Comparison of ENCODE assay signal across 14 cellular contexts in genomic region chr2:120566331-120567035, GRCh38.
DNase-seq lines count a peak whose midpoint lies in the region; ATAC-seq, FAIRE-seq and TF ChIP-seq lines count a peak whose summit lies in the region.
"Had no signal": no experiment of that assay in that cellular context is flagged by ENCODE, and none has a peak within 500 bp of the region (broad histone marks: within the 10 kb centered on the region; RNA-seq: fewer than 3 reads in every experiment).

No MANE protein-coding gene starts in this region.

- CTCF ChIA-PET in endothelial cell of umbilical vein (lab: Charles Lee), result interaction anchor here (0.8 to 1.4 kb wide), 5 partner anchors 9 to 109 kb away, joined by 3 to 8 read pairs (median 4); no protein-coding TSS in a partner anchor

- DNase-seq in RPMI8226 (peak; percentile 81), endothelial cell of umbilical vein (ENCODE audit: low read depth, low spot score) (peak; percentile 54), left lung (no peak), thyroid gland (peak; percentile 53 to 68), NCI-H748 treated with DMSO at 0.1 percent for 48 hours (lab: John Stamatoyannopoulos, UW) (no peak), HK-2 (ENCODE audit: unreplicated experiment) (no peak), amygdala (lab: John Stamatoyannopoulos, UW) (no peak), NCI-H69 (lab: John Stamatoyannopoulos, UW) (no peak)
- DNase-seq: activated CD8-positive, alpha-beta memory T cell treated with anti-CD3 and anti-CD28 coated beads, Interleukin-2, amount 50 U/mL, for 48 hours; Calu3; H9; NCI-H2081 had no signal

- no peaks in the 10 kb centered on the region for H3K9me1 ChIP-seq in endothelial cell of umbilical vein (replicated peaks; ENCODE audit: control insufficient read depth, extremely low read depth, insufficient read depth, low read length)

- TF ChIP-seq POLR2A in endothelial cell of umbilical vein (IDR thresholded peaks at IDR 0.05; ENCODE audit: low read depth, low read length), result no peak
- TF ChIP-seq POLR2A in thyroid gland (IDR thresholded peaks at IDR 0.05), result no peak

- H3K9ac ChIP-seq in endothelial cell of umbilical vein (replicated peaks; ENCODE audit: extremely low read depth, insufficient read depth, low read length), result no peak overlapping the region

- no TSS peak for BruUV-seq in endothelial cell of umbilical vein (replicated peaks; lab: Mats Ljungman, UMichigan)

- peak; percentile 8 for FAIRE-seq in endothelial cell of umbilical vein (lab: Jason Lieb, UNC)

- H3K36me3 ChIP-seq in endothelial cell of umbilical vein (ENCODE audit: control insufficient read depth in 2 of 2, extremely low read depth in 1 of 2, insufficient read depth in 2 of 2, low read length in 2 of 2), result no peaks in the 10 kb centered on the region
- H3K36me3 ChIP-seq in left lung, result no peaks in the 10 kb centered on the region
- no peaks in the 10 kb centered on the region for H3K36me3 ChIP-seq in thyroid gland

- TF ChIP-seq CTCF in endothelial cell of umbilical vein (IDR thresholded peaks at IDR 0.05; ENCODE audit: extremely low read depth in 1 of 2, insufficient read depth in 1 of 2, low read depth in 1 of 2, low read length in 2 of 2), result no peak
- no peak for TF ChIP-seq CTCF in left lung (IDR thresholded peaks at IDR 0.05)
- no peak for TF ChIP-seq CTCF in thyroid gland (IDR thresholded peaks at IDR 0.05)

- H3K79me2 ChIP-seq in endothelial cell of umbilical vein (ENCODE audit: control insufficient read depth, insufficient read depth, low read length), result no peaks in the 10 kb centered on the region

- H3K9me3 ChIP-seq in endothelial cell of umbilical vein (replicated peaks; ENCODE audit: control insufficient read depth, insufficient read depth, low read length) (no peaks in the 10 kb centered on the region), left lung (no peaks in the 10 kb centered on the region), thyroid gland (no peaks in the 10 kb centered on the region)

- POLR2A ChIA-PET in endothelial cell of umbilical vein (lab: Charles Lee), result no interaction called here

- H3K27me3 ChIP-seq in endothelial cell of umbilical vein (ENCODE audit: control insufficient read depth in 2 of 2, insufficient read depth in 2 of 2, low read length in 2 of 2), result peaks cover 0 to 24% of the 10 kb centered on the region in 2 experiments
- H3K27me3 ChIP-seq in left lung, result peaks cover 0 to 3% of the 10 kb centered on the region in 2 donors
- H3K27me3 ChIP-seq in thyroid gland, result no peaks in the 10 kb centered on the region

- intact Hi-C loops in endothelial cell of umbilical vein (cut with micrococcal nuclease) (no loop called here), left lung (cut with DNase I) (no loop called here), thyroid gland (cut with DNase I) (no loop called here)

- ATAC-seq in left lung, result peak; percentile 49
- ATAC-seq: Panc1 had no signal

- H3K4me2 ChIP-seq in endothelial cell of umbilical vein (ENCODE audit: insufficient read depth, low read length), result no peak overlapping the region

- H3K4me1 ChIP-seq in endothelial cell of umbilical vein (ENCODE audit: control insufficient read depth, extremely low read depth, insufficient read depth, low read length), result no peaks in the 10 kb centered on the region
- H3K4me1 ChIP-seq in left lung, result no peaks in the 10 kb centered on the region
- peaks cover 22 to 36% of the 10 kb centered on the region in 2 donors for H3K4me1 ChIP-seq in thyroid gland

- 60 to 66% methylated on average over 12 to 21 of the region's 21 CpGs for WGBS in thyroid gland, 2 donors

- dilution Hi-C loops in endothelial cell of umbilical vein (cut with MboI; ENCODE audit: extremely low pct_ligation_motif_present, low sequenced_read_pairs), result no loop called here

- H2AFZ ChIP-seq in endothelial cell of umbilical vein (ENCODE audit: low read depth, low read length), result no peak overlapping the region

- no peaks in the 10 kb centered on the region for H4K20me1 ChIP-seq in endothelial cell of umbilical vein (replicated peaks; ENCODE audit: control insufficient read depth, extremely low read depth, insufficient read depth, low read length)

- H3K27ac ChIP-seq in endothelial cell of umbilical vein (ENCODE audit: insufficient read depth, low read depth, low read length) (no peak overlapping the region), left lung (no peak overlapping the region), thyroid gland (no peak overlapping the region)

- H3K4me3 ChIP-seq in endothelial cell of umbilical vein (replicated peaks in 1 of 3; ENCODE audit: insufficient read depth in 1 of 3, low read depth in 1 of 3, low read length in 3 of 3) (no peak overlapping the region), left lung (no peak overlapping the region), thyroid gland (replicated peaks in 1 of 3) (no peak overlapping the region)
- H3K4me3 ChIP-seq: lung had no signal

TF ChIP-seq in endothelial cell of umbilical vein, 7 proteins besides CTCF, POLR2A, EP300 and RAD21:
- TF ChIP-seq GATA2 (IDR thresholded peaks at IDR 0.05; ENCODE audit: insufficient read depth, insufficient read length, low read depth, low read length), result no peak
- TF ChIP-seq FOS (IDR thresholded peaks at IDR 0.05; ENCODE audit: borderline replicate concordance, insufficient read depth, low read length), result no peak
- no peak for TF ChIP-seq MAX (IDR thresholded peaks at IDR 0.05; ENCODE audit: insufficient read depth, insufficient read length)
- TF ChIP-seq MYC (IDR thresholded peaks at IDR 0.05; ENCODE audit: low read depth, low read length), result no peak
- no peak for TF ChIP-seq EZH2 (IDR thresholded peaks at IDR 0.05; ENCODE audit: borderline replicate concordance, low read depth, low read length, severe bottlenecking)
- TF ChIP-seq POLR2AphosphoS5 (IDR thresholded peaks at IDR 0.05; ENCODE audit: insufficient read depth, low read depth, low read length), result no peak
- no peak for TF ChIP-seq JUN (IDR thresholded peaks at IDR 0.05; ENCODE audit: borderline replicate concordance, insufficient read depth, insufficient read length, low read depth)

Comparison
In these comparisons a context has a peak if more than half of its experiments do, and no peak if none do; other contexts are left out.
1. DNase-seq: peak in RPMI8226 (single experiment), endothelial cell of umbilical vein (single experiment) and thyroid gland (2 of 2); none in left lung (0 of 2), NCI-H748 treated with DMSO at 0.1 percent for 48 hours (single experiment), HK-2 (single experiment), amygdala (0 of 56) and NCI-H69 (single experiment).